Comparison of ENCODE assay signal across 23 cellular contexts in genomic region chr4:88097301-88097700, GRCh38.
DNase-seq lines count a peak whose midpoint lies in the region; ATAC-seq, FAIRE-seq and TF ChIP-seq lines count a peak whose summit lies in the region.
"Had no signal": no experiment of that assay in that cellular context is flagged by ENCODE, and none has a peak within 500 bp of the region (broad histone marks: within the 10 kb centered on the region; RNA-seq: fewer than 3 reads in every experiment).

No MANE protein-coding gene starts in this region.

- FAIRE-seq in urothelium cell line (lab: Jason Lieb, UNC): peak; percentile 27
- FAIRE-seq: TTC549 had no signal

- H3K9me3 Mint-ChIP-seq in osteocyte (ENCODE audit: unreplicated experiment) (no peaks in the 10 kb centered on the region), mesothelial cell of epicardium (peaks cover 2% of the 10 kb centered on the region), natural killer cell (no peaks in the 10 kb centered on the region)
- H3K9me3 Mint-ChIP-seq: activated naive CD8-positive, alpha-beta T cell treated with anti-CD3 and anti-CD28 coated beads, Interleukin-2, amount 10 ng/mL, durations not matched to agents 7 days and 5 days had no signal

- peak; percentile 2 for DNase-seq in NCI-H748 (lab: John Stamatoyannopoulos, UW; ENCODE audit: unreplicated experiment)
- DNase-seq in NCI-H748 treated with DMSO at 0.1 percent for 48 hours (lab: John Stamatoyannopoulos, UW): no peak
- DNase-seq in RPMI7951 (ENCODE audit: low read depth): peak; percentile 49
- DNase-seq in foreskin fibroblast: peak; percentile 68 to 84
- DNase-seq in urothelium cell line (ENCODE audit: low spot score): no peak
- no peak for DNase-seq in osteocyte (ENCODE audit: extremely low spot score, unreplicated experiment)
- DNase-seq in mesothelial cell of epicardium (ENCODE audit: low spot score in 2 of 2, unreplicated experiment in 2 of 2): no peak
- DNase-seq in natural killer cell: no peak
- DNase-seq: activated CD4-positive, alpha-beta T cell treated with anti-CD3 and anti-CD28 coated beads for 1 hour; activated CD8-positive, alpha-beta T cell treated with anti-CD3 and anti-CD28 coated beads, Interleukin-2, amount 10 ng/mL, durations not matched to agents 7 days and 5 days; activated effector memory CD4-positive, alpha-beta T cell treated with Interleukin-2 at 50 U/mL for 16 hours; activated naive CD8-positive, alpha-beta T cell treated with anti-CD3 and anti-CD28 coated beads, Interleukin-2, amount 10 ng/mL, durations not matched to agents 7 days and 5 days; activated T-cell treated with anti-CD3 and anti-CD28 coated beads for 4 hours; C1 segment of cervical spinal cord; hypothalamus; islet precursor cell; NCI-H146; NK-92 treated with Interleukin-12 subunit alpha and Interleukin-12 subunit beta, amount 100 ng/mL, for 24 hours; stimulated activated CD4-positive, alpha-beta T cell treated with anti-CD3 and anti-CD28 coated beads, Interleukin-2, amount 100 ng/mL, for 24 hours had no signal

- H3K27me3 Mint-ChIP-seq in osteocyte (ENCODE audit: unreplicated experiment): no peaks in the 10 kb centered on the region
- no peaks in the 10 kb centered on the region for H3K27me3 Mint-ChIP-seq in mesothelial cell of epicardium (ENCODE audit: low read depth)
- H3K27me3 Mint-ChIP-seq in natural killer cell (ENCODE audit: low read depth in 2 of 2): no peaks in the 10 kb centered on the region

- intact Hi-C loops in natural killer cell (cut with micrococcal nuclease): no loop called here

- no peak for ATAC-seq in natural killer cell
- ATAC-seq: activated CD8-positive, alpha-beta T cell treated with anti-CD3 and anti-CD28 coated beads, Interleukin-2, amount 10 ng/mL, durations not matched to agents 7 days and 5 days; gastroesophageal sphincter; Panc1 had no signal

- H3K27ac Mint-ChIP-seq in osteocyte (ENCODE audit: unreplicated experiment): no peak overlapping the region
- no peak overlapping the region for H3K27ac Mint-ChIP-seq in mesothelial cell of epicardium
- H3K27ac Mint-ChIP-seq in natural killer cell: no peak overlapping the region
- H3K27ac Mint-ChIP-seq: activated CD8-positive, alpha-beta T cell treated with anti-CD3 and anti-CD28 coated beads, Interleukin-2, amount 10 ng/mL, durations not matched to agents 7 days and 5 days; activated naive CD8-positive, alpha-beta T cell treated with anti-CD3 and anti-CD28 coated beads, Interleukin-2, amount 10 ng/mL, durations not matched to agents 7 days and 5 days had no signal

- H3K4me1 Mint-ChIP-seq in osteocyte (ENCODE audit: unreplicated experiment) (no peaks in the 10 kb centered on the region), mesothelial cell of epicardium (no peaks in the 10 kb centered on the region), natural killer cell (no peaks in the 10 kb centered on the region)
- H3K4me1 Mint-ChIP-seq: activated naive CD8-positive, alpha-beta T cell treated with anti-CD3 and anti-CD28 coated beads, Interleukin-2, amount 10 ng/mL, durations not matched to agents 7 days and 5 days had no signal

- no peak overlapping the region for H3K4me3 ChIP-seq in foreskin fibroblast (ENCODE audit: low read depth in 1 of 2, low read length in 2 of 2)
- H3K4me3 ChIP-seq: gastroesophageal sphincter, skin epidermis had no signal

- TF ChIP-seq CTCF in foreskin fibroblast (IDR thresholded peaks at IDR 0.05; ENCODE audit: low read depth, low read length) (no peak), osteocyte (IDR thresholded peaks at IDR 0.05) (no peak), mesothelial cell of epicardium (IDR thresholded peaks at IDR 0.05; ENCODE audit: unreplicated experiment) (no peak), natural killer cell (IDR thresholded peaks at IDR 0.05) (no peak)

- H3K36me3 Mint-ChIP-seq in osteocyte (ENCODE audit: unreplicated experiment): no peaks in the 10 kb centered on the region
- no peaks in the 10 kb centered on the region for H3K36me3 Mint-ChIP-seq in mesothelial cell of epicardium
- no peaks in the 10 kb centered on the region for H3K36me3 Mint-ChIP-seq in natural killer cell
- H3K36me3 Mint-ChIP-seq: activated naive CD8-positive, alpha-beta T cell treated with anti-CD3 and anti-CD28 coated beads, Interleukin-2, amount 10 ng/mL, durations not matched to agents 7 days and 5 days had no signal

- no peak overlapping the region for H3K4me3 Mint-ChIP-seq in osteocyte (ENCODE audit: unreplicated experiment)
- no peak overlapping the region for H3K4me3 Mint-ChIP-seq in mesothelial cell of epicardium
- H3K4me3 Mint-ChIP-seq in natural killer cell: no peak overlapping the region
- H3K4me3 Mint-ChIP-seq: activated CD8-positive, alpha-beta T cell treated with anti-CD3 and anti-CD28 coated beads, Interleukin-2, amount 10 ng/mL, durations not matched to agents 7 days and 5 days; activated naive CD8-positive, alpha-beta T cell treated with anti-CD3 and anti-CD28 coated beads, Interleukin-2, amount 10 ng/mL, durations not matched to agents 7 days and 5 days had no signal

Comparison
In these comparisons a context has a peak if more than half of its experiments do, and no peak if none do; other contexts are left out.
1. DNase-seq: peak in NCI-H748 (single experiment), RPMI7951 (single experiment) and foreskin fibroblast (2 of 2); none in NCI-H748 treated with DMSO at 0.1 percent for 48 hours (single experiment), urothelium cell line (single experiment), osteocyte (single experiment), mesothelial cell of epicardium (0 of 2) and natural killer cell (single experiment).